8 cellular contexts compared by ENCODE assay signal in the genomic region with DNA sequence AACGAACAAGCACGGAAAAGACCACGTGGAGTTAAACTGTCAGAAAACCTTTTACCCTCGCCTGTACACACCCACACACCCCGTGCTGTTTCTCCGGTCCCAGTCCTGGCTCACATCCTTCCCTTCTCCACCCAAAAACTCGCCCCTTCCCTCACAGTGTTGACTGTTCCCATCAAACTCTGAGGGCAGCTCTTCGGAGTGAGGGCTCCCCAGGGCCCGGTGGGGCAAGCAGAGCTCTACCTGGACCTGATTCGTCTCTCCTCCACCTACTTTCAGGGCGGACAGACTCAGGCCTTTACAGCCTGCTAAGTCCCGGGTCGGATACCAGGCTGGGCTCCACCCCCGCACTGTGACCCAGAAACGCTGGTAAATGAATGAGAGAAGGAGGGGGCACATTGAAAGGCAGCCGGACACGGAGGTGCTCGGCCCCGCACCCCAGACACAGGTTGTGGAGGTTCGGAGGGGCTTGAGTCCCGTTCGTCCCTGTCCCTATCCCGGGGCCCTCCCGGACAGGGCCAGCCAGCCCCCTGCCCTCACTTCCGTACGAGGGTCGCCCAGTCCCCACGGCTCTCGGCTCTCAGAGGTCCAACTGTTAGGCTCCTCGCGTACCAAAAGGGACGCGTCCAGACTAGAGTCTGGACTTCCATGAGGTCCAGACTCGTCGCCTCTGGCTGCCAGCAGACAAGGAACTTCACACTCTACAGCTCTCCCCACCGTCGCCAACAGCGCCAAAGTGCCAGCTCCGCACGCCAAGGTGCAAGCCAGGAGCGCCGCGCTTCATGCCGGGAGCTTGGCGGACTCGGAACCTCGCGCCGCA. TPM values are rescaled to one million over a fixed set of nuclear protein-coding genes. Genes with fewer than 3 reads are reported as not detected.
A peak's percentile ranks its signal among the peaks of the same experiment; 100 is the strongest.
DNase-seq lines count a peak whose midpoint lies in the region; TF ChIP-seq lines count a peak whose summit lies in the region.

No MANE protein-coding gene starts in this region.

- TF ChIP-seq CTCF in BE2C (IDR thresholded peaks at IDR 0.05; ENCODE audit: low read depth, low read length): no peak

- H3K4me1 ChIP-seq in BE2C: 0 out of 2 replicates have a peak, but pooled peaks cover 3% of the 10 kb centered on the region
- peaks cover 4% of the 10 kb centered on the region for H3K4me1 ChIP-seq in HAP-1

- H3K27me3 ChIP-seq in BE2C: no peaks in the 10 kb centered on the region
- no peaks in the 10 kb centered on the region for H3K27me3 ChIP-seq in HAP-1 (ENCODE audit: low read depth)

- in situ Hi-C loops in HAP-1 (cut with MboI; ENCODE audit: low sequenced_read_pairs): no loop called here

- DNase-seq in ELR (ENCODE audit: low read depth) (peak; percentile 12), NCI-H1092 (lab: John Stamatoyannopoulos, UW) (peak; percentile 52), amygdala (lab: John Stamatoyannopoulos, UW) (peak in 31 of 56 donors; percentile 1 to 41 (median 12)), hepatic stellate cell (ENCODE audit: low spot score) (peak; percentile 31), putamen (ENCODE audit: low spot score) (peak; percentile 11), BE2C (no peak), HAP-1 (ENCODE audit: low spot score in 2 of 2) (no peak), GOT3 (lab: John Stamatoyannopoulos, UW) (no peak)

- H3K36me3 ChIP-seq in BE2C (no peaks in the 10 kb centered on the region), HAP-1 (replicated peaks) (no peaks in the 10 kb centered on the region)

- H3K4me3 ChIP-seq in BE2C (ENCODE audit: low read depth, low read length): no peak overlapping the region
- H3K4me3 ChIP-seq in HAP-1: no peak overlapping the region

- H3K9me3 ChIP-seq in BE2C (no peaks in the 10 kb centered on the region), HAP-1 (no peaks in the 10 kb centered on the region; the same call in 1 of the 2 replicates)

RNA-seq across cellular contexts. Expression of a gene that starts 31.7 kb away (rescaled TPM):
- 86.9 TPM for polyA plus RNA-seq in BE2C (2012; ENCODE audit: insufficient read depth, insufficient read length, low read depth)

Comparison
In these comparisons a context has a peak if more than half of its experiments do, and no peak if none do; other contexts are left out.
1. DNase-seq: peak in ELR (single experiment), NCI-H1092 (single experiment), amygdala (31 of 56), hepatic stellate cell (single experiment) and putamen (single experiment); none in BE2C (single experiment), HAP-1 (0 of 2) and GOT3 (single experiment).